Comparison of ENCODE assay signal across 8 cellular contexts in genomic region chr17:40067710-40068109, GRCh38. TPM values are rescaled to one million over a fixed set of nuclear protein-coding genes. Genes with fewer than 3 reads are reported as not detected.
A peak's percentile ranks its signal among the peaks of the same experiment; 100 is the strongest.
DNase-seq lines count a peak whose midpoint lies in the region; ATAC-seq and TF ChIP-seq lines count a peak whose summit lies in the region.

No MANE protein-coding gene starts in this region.

- peak overlapping the region; percentile 73 for H3K27ac ChIP-seq in CD4-positive, alpha-beta T cell (ENCODE audit: low read depth, low read length)
- H3K27ac ChIP-seq in RWPE2 (ENCODE audit: poor library complexity, severe bottlenecking) (peak overlapping the region; percentile 48), rectal smooth muscle tissue (ENCODE audit: low read depth, low read length) (peak overlapping the region; percentile 91)

- peak overlapping the region; percentile 6 for H3K9ac ChIP-seq in rectal smooth muscle tissue (ENCODE audit: low read length)

- no peaks in the 10 kb centered on the region for H3K9me3 ChIP-seq in CD4-positive, alpha-beta T cell (ENCODE audit: control insufficient read depth, low read length)
- H3K9me3 ChIP-seq in RWPE2 (ENCODE audit: severe bottlenecking) (no peaks in the 10 kb centered on the region), MG63 (no peaks in the 10 kb centered on the region)

- H3K27ac Mint-ChIP-seq in CD4-positive, alpha-beta T cell = peak overlapping the region; percentile 96
- peak overlapping the region; percentile 3 for H3K27ac Mint-ChIP-seq in endothelial cell (ENCODE audit: unreplicated experiment)

- H3K27me3 Mint-ChIP-seq in CD4-positive, alpha-beta T cell = no peaks in the 10 kb centered on the region
- H3K27me3 Mint-ChIP-seq in endothelial cell (ENCODE audit: unreplicated experiment) = peaks cover 9% of the 10 kb centered on the region

- H3K36me3 ChIP-seq in RWPE2 (ENCODE audit: low read depth) (no peaks in the 10 kb centered on the region), rectal smooth muscle tissue (ENCODE audit: control insufficient read depth, insufficient read depth, low read length) (peaks cover 4% of the 10 kb centered on the region), MG63 (no peaks in the 10 kb centered on the region)

- H3K4me1 ChIP-seq in RWPE2 (ENCODE audit: insufficient read depth, poor library complexity, severe bottlenecking) = peaks cover 56% of the 10 kb centered on the region
- H3K4me1 ChIP-seq in rectal smooth muscle tissue (ENCODE audit: control insufficient read depth, insufficient read depth, low read length) = peaks cover 61% of the 10 kb centered on the region

- intact Hi-C loops in CD4-positive, alpha-beta T cell (cut with DNase I, micrococcal nuclease) = no loop called here

- POLR2A ChIA-PET in CD4-positive, alpha-beta T cell (lab: Charles Lee) = interaction anchor here (1.0 to 3.8 kb wide), 3 partner anchors 14 to 31 kb away, joined by 4 to 17 read pairs (median 16); partner anchors contain the start of gene MED24

- peaks cover 85% of the 10 kb centered on the region for H3K4me1 Mint-ChIP-seq in CD4-positive, alpha-beta T cell (ENCODE audit: low read depth)
- peaks cover 46% of the 10 kb centered on the region for H3K4me1 Mint-ChIP-seq in endothelial cell (ENCODE audit: unreplicated experiment)

- no peak for DNase-seq in CD4-positive, alpha-beta T cell
- no peak for DNase-seq in RWPE2 (ENCODE audit: low spot score)
- no peak for DNase-seq in endothelial cell (ENCODE audit: low spot score)
- DNase-seq in NCI-H2107 (lab: John Stamatoyannopoulos, UW) = no peak
- no peak for DNase-seq in NCI-H510A (lab: John Stamatoyannopoulos, UW)
- no peak for DNase-seq in MG63
- DNase-seq in NCI-H1417 treated with DMSO at 0.1 percent for 48 hours (lab: John Stamatoyannopoulos, UW) = no peak

- no peak for ATAC-seq in CD4-positive, alpha-beta T cell (ENCODE audit: poor library complexity)
- no peak for ATAC-seq in RWPE2 (ENCODE audit: low read depth)

- H3K4me3 ChIP-seq in RWPE2 (ENCODE audit: severe bottlenecking) (no peak overlapping the region), rectal smooth muscle tissue (ENCODE audit: low read length) (no peak overlapping the region), MG63 (no peak overlapping the region)

- H3K4me3 Mint-ChIP-seq in CD4-positive, alpha-beta T cell = peak overlapping the region; percentile 89
- no peak overlapping the region for H3K4me3 Mint-ChIP-seq in endothelial cell (ENCODE audit: unreplicated experiment)

- H3K9me3 Mint-ChIP-seq in CD4-positive, alpha-beta T cell = no peaks in the 10 kb centered on the region
- H3K9me3 Mint-ChIP-seq in endothelial cell (ENCODE audit: unreplicated experiment) = no peaks in the 10 kb centered on the region

- CTCF ChIA-PET in CD4-positive, alpha-beta T cell (lab: Charles Lee) = interaction anchor here (1.0 to 3.5 kb wide), 3 partner anchors 8 to 100 kb away, joined by 4 to 26 read pairs (median 14); no protein-coding TSS in a partner anchor

- TF ChIP-seq CTCF in CD4-positive, alpha-beta T cell (IDR thresholded peaks at IDR 0.05) = no peak
- TF ChIP-seq CTCF in RWPE2 (IDR thresholded peaks at IDR 0.05; ENCODE audit: poor library complexity, severe bottlenecking) (no peak), endothelial cell (IDR thresholded peaks at IDR 0.05; ENCODE audit: unreplicated experiment) (no peak)

- peaks cover 12% of the 10 kb centered on the region for H3K36me3 Mint-ChIP-seq in CD4-positive, alpha-beta T cell (ENCODE audit: low read depth)
- H3K36me3 Mint-ChIP-seq in endothelial cell (ENCODE audit: low read depth, unreplicated experiment) = no peaks in the 10 kb centered on the region

- H3K27me3 ChIP-seq in CD4-positive, alpha-beta T cell (ENCODE audit: control insufficient read depth, insufficient read depth, low read length) = no peaks in the 10 kb centered on the region
- no peaks in the 10 kb centered on the region for H3K27me3 ChIP-seq in RWPE2 (ENCODE audit: insufficient read depth, poor library complexity, severe bottlenecking)
- H3K27me3 ChIP-seq in rectal smooth muscle tissue (ENCODE audit: control insufficient read depth, insufficient read depth, low read length) = no peaks in the 10 kb centered on the region
- H3K27me3 ChIP-seq in MG63 = no peaks in the 10 kb centered on the region

RNA-seq across cellular contexts. Expression of gene THRA, which starts 4.9 kb away (rescaled TPM):
- total RNA-seq in CD4-positive, alpha-beta T cell = 10 to 100 TPM; 35.2 to 36.4 TPM
- total RNA-seq in endothelial cell (ENCODE audit: unreplicated experiment) = 13.6 TPM
- total RNA-seq in MG63 (2014; rRNA removed; shearing (Covaris generic); ENCODE audit: low replicate concordance) = 11.5 and 18.1 TPM in 2 replicates

RNA-seq across cellular contexts. Expression of gene MED24, which starts 13.5 kb away (rescaled TPM):
- total RNA-seq in CD4-positive, alpha-beta T cell = 10 to 100 TPM; 82.9 to 85.3 TPM
- 111 TPM for total RNA-seq in endothelial cell (ENCODE audit: unreplicated experiment)
- total RNA-seq in MG63 (2014; rRNA removed; shearing (Covaris generic); ENCODE audit: low replicate concordance) = 83.1 and 96.3 TPM in 2 replicates

RNA-seq across cellular contexts. Expression of gene NR1D1, which starts 32.7 kb away (rescaled TPM):
- total RNA-seq in CD4-positive, alpha-beta T cell = 10 to 100 TPM; 29.6 to 34.1 TPM
- 2.6 TPM for total RNA-seq in endothelial cell (ENCODE audit: unreplicated experiment)
- 0.07 and 1.3 TPM in 2 replicates for total RNA-seq in MG63 (2014; rRNA removed; shearing (Covaris generic); ENCODE audit: low replicate concordance)

RNA-seq across cellular contexts. Expression of gene CSF3, which starts 52.5 kb away (rescaled TPM):
- total RNA-seq in CD4-positive, alpha-beta T cell = not detected
- not detected for total RNA-seq in endothelial cell (ENCODE audit: unreplicated experiment)
- not detected in 2 replicates for total RNA-seq in MG63 (2014; rRNA removed; shearing (Covaris generic); ENCODE audit: low replicate concordance)

RNA-seq across cellular contexts. Expression of gene MSL1, which starts 54.1 kb away (rescaled TPM):
- total RNA-seq in CD4-positive, alpha-beta T cell = 10 to 100 TPM; 77.0 to 79.2 TPM
- 96.2 TPM for total RNA-seq in endothelial cell (ENCODE audit: unreplicated experiment)
- total RNA-seq in MG63 (2014; rRNA removed; shearing (Covaris generic); ENCODE audit: low replicate concordance) = 44.9 and 53.4 TPM in 2 replicates
